2 cellular contexts compared by ENCODE assay signal in the genomic region with DNA sequence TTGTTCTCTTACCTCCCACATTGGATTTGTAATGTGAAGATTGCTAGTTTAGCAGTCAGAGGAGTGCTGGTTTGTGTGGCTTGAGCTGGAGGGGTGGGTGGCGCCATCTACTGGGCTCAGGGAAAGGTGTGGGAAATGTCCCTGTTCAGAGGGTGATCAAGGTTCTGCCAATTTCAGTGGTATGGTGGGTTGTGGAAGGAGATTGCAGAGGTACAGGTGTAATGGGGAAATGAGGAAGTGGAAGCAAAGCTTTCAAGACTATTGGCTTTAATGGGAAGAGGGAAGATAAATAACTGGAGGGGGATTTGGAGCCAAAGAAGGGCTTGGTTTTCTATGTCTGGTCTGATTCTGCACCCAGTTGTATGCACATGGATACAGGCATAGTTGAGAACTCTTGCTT.
TF ChIP-seq lines count a peak whose summit lies in the region.

No MANE protein-coding gene starts in this region.

TF ChIP-seq in SK-N-SH treated with all-trans-retinoic acid at 6 μM for 48 hours, 23 proteins besides CTCF, POLR2A, EP300 and RAD21 (continued from another document):
- TF ChIP-seq, protein P1, sequence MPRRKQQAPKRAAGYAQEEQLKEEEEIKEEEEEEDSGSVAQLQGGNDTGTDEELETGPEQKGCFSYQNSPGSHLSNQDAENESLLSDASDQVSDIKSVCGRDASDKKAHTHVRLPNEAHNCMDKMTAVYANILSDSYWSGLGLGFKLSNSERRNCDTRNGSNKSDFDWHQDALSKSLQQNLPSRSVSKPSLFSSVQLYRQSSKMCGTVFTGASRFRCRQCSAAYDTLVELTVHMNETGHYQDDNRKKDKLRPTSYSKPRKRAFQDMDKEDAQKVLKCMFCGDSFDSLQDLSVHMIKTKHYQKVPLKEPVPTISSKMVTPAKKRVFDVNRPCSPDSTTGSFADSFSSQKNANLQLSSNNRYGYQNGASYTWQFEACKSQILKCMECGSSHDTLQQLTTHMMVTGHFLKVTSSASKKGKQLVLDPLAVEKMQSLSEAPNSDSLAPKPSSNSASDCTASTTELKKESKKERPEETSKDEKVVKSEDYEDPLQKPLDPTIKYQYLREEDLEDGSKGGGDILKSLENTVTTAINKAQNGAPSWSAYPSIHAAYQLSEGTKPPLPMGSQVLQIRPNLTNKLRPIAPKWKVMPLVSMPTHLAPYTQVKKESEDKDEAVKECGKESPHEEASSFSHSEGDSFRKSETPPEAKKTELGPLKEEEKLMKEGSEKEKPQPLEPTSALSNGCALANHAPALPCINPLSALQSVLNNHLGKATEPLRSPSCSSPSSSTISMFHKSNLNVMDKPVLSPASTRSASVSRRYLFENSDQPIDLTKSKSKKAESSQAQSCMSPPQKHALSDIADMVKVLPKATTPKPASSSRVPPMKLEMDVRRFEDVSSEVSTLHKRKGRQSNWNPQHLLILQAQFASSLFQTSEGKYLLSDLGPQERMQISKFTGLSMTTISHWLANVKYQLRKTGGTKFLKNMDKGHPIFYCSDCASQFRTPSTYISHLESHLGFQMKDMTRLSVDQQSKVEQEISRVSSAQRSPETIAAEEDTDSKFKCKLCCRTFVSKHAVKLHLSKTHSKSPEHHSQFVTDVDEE (CRISPR knock-in tag; IDR thresholded peaks at IDR 0.05), result no peak
- TF ChIP-seq SNAI2 (CRISPR knock-in tag; IDR thresholded peaks at IDR 0.05) (no peak), ZFP30 (CRISPR knock-in tag; IDR thresholded peaks at IDR 0.05) (no peak), GLIS3 (CRISPR knock-in tag; IDR thresholded peaks at IDR 0.05) (no peak), PPARA (CRISPR knock-in tag; IDR thresholded peaks at IDR 0.05; ENCODE audit: borderline replicate concordance) (no peak), ZFP3 (CRISPR knock-in tag; IDR thresholded peaks at IDR 0.05) (no peak), ZNF70 (CRISPR knock-in tag; IDR thresholded peaks at IDR 0.05) (no peak), TOX (CRISPR knock-in tag; IDR thresholded peaks at IDR 0.05; ENCODE audit: borderline replicate concordance) (no peak), BACH2 (CRISPR knock-in tag; IDR thresholded peaks at IDR 0.05; ENCODE audit: borderline replicate concordance) (no peak), TCF4 (CRISPR knock-in tag; IDR thresholded peaks at IDR 0.05; ENCODE audit: borderline replicate concordance) (no peak), ISL1 (CRISPR knock-in tag; IDR thresholded peaks at IDR 0.05) (no peak), ESRRG (CRISPR knock-in tag; IDR thresholded peaks at IDR 0.05) (no peak)

TF ChIP-seq in K562, 482 proteins besides CTCF, POLR2A, EP300 and RAD21 (continued from another document and continues in another):
- TF ChIP-seq HNRNPH1 (optimal IDR thresholded peaks at IDR 0.05; ENCODE audit: low read depth, low read length), result no peak
- no peak for TF ChIP-seq HMG20B (CRISPR knock-in tag; IDR thresholded peaks at IDR 0.05)
- no peak for TF ChIP-seq MAX (CRISPR knock-in tag; IDR thresholded peaks at IDR 0.05)
- TF ChIP-seq C11orf30 (IDR thresholded peaks at IDR 0.05; ENCODE audit: low read depth), result no peak
- peak; percentile 37; the same call in 1 of the 2 replicates for TF ChIP-seq RB1 (IDR thresholded peaks at IDR 0.05; ENCODE audit: low read depth)
- TF ChIP-seq MTA3 (IDR thresholded peaks at IDR 0.05; ENCODE audit: borderline replicate concordance), result no peak
- TF ChIP-seq BACH1 (tag; IDR thresholded peaks at IDR 0.05), result no peak
- TF ChIP-seq SMARCB1 (IDR thresholded peaks at IDR 0.05; ENCODE audit: insufficient read length, low read depth), result no peak
- no peak for TF ChIP-seq BRD9 (IDR thresholded peaks at IDR 0.05; ENCODE audit: low read depth, partially characterized antibody)
- no peak for TF ChIP-seq ZNF347 (CRISPR knock-in tag; IDR thresholded peaks at IDR 0.05; ENCODE audit: low read depth)
- TF ChIP-seq, protein P2, sequence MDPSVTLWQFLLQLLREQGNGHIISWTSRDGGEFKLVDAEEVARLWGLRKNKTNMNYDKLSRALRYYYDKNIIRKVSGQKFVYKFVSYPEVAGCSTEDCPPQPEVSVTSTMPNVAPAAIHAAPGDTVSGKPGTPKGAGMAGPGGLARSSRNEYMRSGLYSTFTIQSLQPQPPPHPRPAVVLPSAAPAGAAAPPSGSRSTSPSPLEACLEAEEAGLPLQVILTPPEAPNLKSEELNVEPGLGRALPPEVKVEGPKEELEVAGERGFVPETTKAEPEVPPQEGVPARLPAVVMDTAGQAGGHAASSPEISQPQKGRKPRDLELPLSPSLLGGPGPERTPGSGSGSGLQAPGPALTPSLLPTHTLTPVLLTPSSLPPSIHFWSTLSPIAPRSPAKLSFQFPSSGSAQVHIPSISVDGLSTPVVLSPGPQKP (CRISPR knock-in tag; IDR thresholded peaks at IDR 0.05), result no peak
- TF ChIP-seq TGIF2 (CRISPR knock-in tag; IDR thresholded peaks at IDR 0.05), result no peak
- TF ChIP-seq, protein P3, sequence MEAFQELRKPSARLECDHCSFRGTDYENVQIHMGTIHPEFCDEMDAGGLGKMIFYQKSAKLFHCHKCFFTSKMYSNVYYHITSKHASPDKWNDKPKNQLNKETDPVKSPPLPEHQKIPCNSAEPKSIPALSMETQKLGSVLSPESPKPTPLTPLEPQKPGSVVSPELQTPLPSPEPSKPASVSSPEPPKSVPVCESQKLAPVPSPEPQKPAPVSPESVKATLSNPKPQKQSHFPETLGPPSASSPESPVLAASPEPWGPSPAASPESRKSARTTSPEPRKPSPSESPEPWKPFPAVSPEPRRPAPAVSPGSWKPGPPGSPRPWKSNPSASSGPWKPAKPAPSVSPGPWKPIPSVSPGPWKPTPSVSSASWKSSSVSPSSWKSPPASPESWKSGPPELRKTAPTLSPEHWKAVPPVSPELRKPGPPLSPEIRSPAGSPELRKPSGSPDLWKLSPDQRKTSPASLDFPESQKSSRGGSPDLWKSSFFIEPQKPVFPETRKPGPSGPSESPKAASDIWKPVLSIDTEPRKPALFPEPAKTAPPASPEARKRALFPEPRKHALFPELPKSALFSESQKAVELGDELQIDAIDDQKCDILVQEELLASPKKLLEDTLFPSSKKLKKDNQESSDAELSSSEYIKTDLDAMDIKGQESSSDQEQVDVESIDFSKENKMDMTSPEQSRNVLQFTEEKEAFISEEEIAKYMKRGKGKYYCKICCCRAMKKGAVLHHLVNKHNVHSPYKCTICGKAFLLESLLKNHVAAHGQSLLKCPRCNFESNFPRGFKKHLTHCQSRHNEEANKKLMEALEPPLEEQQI (IDR thresholded peaks at IDR 0.05), result 0 out of 2 replicates have a peak, but pooled peaks have one; percentile 27
- no peak for TF ChIP-seq SRF (CRISPR knock-in tag; IDR thresholded peaks at IDR 0.05)
- 0 out of 2 replicates have a peak, but pooled peaks have one; percentile 57 for TF ChIP-seq ARID2 (IDR thresholded peaks at IDR 0.05)
- no peak for TF ChIP-seq ZNF174 (CRISPR knock-in tag; IDR thresholded peaks at IDR 0.05)
- no peak for TF ChIP-seq POLR2B (IDR thresholded peaks at IDR 0.05; ENCODE audit: low read depth, partially characterized antibody)
- TF ChIP-seq ETV5 (CRISPR knock-in tag; IDR thresholded peaks at IDR 0.05; ENCODE audit: low read depth), result no peak
- TF ChIP-seq, protein P4, sequence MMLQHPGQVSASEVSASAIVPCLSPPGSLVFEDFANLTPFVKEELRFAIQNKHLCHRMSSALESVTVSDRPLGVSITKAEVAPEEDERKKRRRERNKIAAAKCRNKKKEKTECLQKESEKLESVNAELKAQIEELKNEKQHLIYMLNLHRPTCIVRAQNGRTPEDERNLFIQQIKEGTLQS (IDR thresholded peaks at IDR 0.05), result no peak
- TF ChIP-seq, protein P4 (CRISPR knock-in tag; conservative IDR thresholded peaks at IDR 0.05), result no peak
- no peak for TF ChIP-seq ZNF668 (CRISPR knock-in tag; IDR thresholded peaks at IDR 0.05)
- TF ChIP-seq SMAD3 (CRISPR knock-in tag; conservative IDR thresholded peaks at IDR 0.05), result no peak
- peak; percentile 41; the same call in 1 of the 2 replicates for TF ChIP-seq ELF4 (CRISPR knock-in tag; IDR thresholded peaks at IDR 0.05)
- no peak for TF ChIP-seq TAF9B (IDR thresholded peaks at IDR 0.05; ENCODE audit: partially characterized antibody)
- no peak for TF ChIP-seq HSF4 (CRISPR knock-in tag; IDR thresholded peaks at IDR 0.05; ENCODE audit: borderline replicate concordance)
- TF ChIP-seq, protein P5, sequence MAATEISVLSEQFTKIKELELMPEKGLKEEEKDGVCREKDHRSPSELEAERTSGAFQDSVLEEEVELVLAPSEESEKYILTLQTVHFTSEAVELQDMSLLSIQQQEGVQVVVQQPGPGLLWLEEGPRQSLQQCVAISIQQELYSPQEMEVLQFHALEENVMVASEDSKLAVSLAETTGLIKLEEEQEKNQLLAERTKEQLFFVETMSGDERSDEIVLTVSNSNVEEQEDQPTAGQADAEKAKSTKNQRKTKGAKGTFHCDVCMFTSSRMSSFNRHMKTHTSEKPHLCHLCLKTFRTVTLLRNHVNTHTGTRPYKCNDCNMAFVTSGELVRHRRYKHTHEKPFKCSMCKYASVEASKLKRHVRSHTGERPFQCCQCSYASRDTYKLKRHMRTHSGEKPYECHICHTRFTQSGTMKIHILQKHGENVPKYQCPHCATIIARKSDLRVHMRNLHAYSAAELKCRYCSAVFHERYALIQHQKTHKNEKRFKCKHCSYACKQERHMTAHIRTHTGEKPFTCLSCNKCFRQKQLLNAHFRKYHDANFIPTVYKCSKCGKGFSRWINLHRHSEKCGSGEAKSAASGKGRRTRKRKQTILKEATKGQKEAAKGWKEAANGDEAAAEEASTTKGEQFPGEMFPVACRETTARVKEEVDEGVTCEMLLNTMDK (IDR thresholded peaks at IDR 0.05; ENCODE audit: borderline replicate concordance, insufficient read depth, low read depth, low read length, poor library complexity, severe bottlenecking), result peak; percentile 36
- no peak for TF ChIP-seq CSDE1 (IDR thresholded peaks at IDR 0.05)
- TF ChIP-seq NR2C1 (IDR thresholded peaks at IDR 0.05), result no peak
- TF ChIP-seq NR2C1 (tag; IDR thresholded peaks at IDR 0.05), result no peak
- no peak for TF ChIP-seq RERE (CRISPR knock-in tag; IDR thresholded peaks at IDR 0.05; ENCODE audit: borderline replicate concordance)
- TF ChIP-seq XRCC3 (IDR thresholded peaks at IDR 0.05), result no peak
- TF ChIP-seq ARID1B (IDR thresholded peaks at IDR 0.05), result no peak
- TF ChIP-seq SRSF3 (IDR thresholded peaks at IDR 0.05; ENCODE audit: insufficient read depth, low read length), result no peak
- TF ChIP-seq EHMT2 (IDR thresholded peaks at IDR 0.05), result peak; percentile 69
- TF ChIP-seq, protein P6, sequence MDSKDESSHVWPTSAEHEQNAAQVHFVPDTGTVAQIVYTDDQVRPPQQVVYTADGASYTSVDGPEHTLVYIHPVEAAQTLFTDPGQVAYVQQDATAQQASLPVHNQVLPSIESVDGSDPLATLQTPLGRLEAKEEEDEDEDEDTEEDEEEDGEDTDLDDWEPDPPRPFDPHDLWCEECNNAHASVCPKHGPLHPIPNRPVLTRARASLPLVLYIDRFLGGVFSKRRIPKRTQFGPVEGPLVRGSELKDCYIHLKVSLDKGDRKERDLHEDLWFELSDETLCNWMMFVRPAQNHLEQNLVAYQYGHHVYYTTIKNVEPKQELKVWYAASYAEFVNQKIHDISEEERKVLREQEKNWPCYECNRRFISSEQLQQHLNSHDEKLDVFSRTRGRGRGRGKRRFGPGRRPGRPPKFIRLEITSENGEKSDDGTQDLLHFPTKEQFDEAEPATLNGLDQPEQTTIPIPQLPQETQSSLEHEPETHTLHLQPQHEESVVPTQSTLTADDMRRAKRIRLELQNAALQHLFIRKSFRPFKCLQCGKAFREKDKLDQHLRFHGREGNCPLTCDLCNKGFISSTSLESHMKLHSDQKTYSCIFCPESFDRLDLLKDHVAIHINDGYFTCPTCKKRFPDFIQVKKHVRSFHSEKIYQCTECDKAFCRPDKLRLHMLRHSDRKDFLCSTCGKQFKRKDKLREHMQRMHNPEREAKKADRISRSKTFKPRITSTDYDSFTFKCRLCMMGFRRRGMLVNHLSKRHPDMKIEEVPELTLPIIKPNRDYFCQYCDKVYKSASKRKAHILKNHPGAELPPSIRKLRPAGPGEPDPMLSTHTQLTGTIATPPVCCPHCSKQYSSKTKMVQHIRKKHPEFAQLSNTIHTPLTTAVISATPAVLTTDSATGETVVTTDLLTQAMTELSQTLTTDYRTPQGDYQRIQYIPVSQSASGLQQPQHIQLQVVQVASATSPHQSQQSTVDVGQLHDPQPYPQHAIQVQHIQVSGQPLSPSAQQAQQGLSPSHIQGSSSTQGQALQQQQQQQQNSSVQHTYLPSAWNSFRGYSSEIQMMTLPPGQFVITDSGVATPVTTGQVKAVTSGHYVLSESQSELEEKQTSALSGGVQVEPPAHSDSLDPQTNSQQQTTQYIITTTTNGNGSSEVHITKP (IDR thresholded peaks at IDR 0.05; ENCODE audit: partially characterized antibody), result peak; percentile 6
- TF ChIP-seq ZNF644 (tag; IDR thresholded peaks at IDR 0.05; ENCODE audit: low read depth), result no peak
- no peak for TF ChIP-seq PHB (CRISPR knock-in tag; IDR thresholded peaks at IDR 0.05)
- TF ChIP-seq DMBX1 (CRISPR knock-in tag; IDR thresholded peaks at IDR 0.05; ENCODE audit: borderline replicate concordance), result no peak
